In the genomic region with DNA sequence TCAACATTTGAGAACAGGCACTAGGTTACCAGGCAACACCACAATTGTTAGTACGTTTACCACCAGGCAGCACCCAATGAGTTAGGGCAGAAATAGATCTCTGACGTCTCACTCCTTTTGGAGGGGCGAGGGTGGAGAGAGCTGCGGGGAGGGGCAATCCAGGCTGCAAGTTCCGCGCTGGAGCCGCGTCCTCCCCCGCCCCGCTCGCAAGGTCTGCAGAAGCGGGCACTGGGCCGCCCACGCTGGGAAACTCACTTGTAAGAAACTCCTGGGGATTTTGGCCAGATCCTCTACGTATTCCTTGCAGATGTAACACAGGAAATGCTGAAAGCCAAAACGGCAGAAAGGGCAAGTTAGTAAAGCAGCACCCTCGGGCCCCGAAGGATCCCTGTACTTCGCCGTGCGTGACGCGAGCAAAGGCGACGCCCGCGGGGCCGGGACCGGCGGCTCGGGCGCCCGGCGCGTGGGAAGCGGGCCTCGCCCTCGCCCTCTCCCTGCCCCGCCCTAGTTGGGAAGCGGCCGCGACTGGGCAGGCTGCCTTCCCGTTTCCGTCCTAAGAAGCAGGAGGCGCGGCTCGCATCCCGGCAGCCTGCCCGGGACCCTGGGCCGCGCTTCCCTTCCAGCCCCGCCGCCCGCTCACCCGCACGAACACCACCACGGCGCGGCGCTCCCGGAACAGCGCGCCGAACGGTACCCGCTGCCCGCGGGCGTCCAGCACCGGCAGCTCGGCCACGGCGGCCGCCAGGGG, we compare ENCODE assay signal across 8 cellular contexts. TPM values are rescaled to one million over a fixed set of nuclear protein-coding genes. Genes with fewer than 3 reads are reported as not detected.
DNase-seq lines count a peak whose midpoint lies in the region; ATAC-seq and TF ChIP-seq lines count a peak whose summit lies in the region.

No MANE protein-coding gene starts in this region.

- H3K9me3 Mint-ChIP-seq in CD14-positive monocyte: peaks cover 0 to 1% (median 0%) of the 10 kb centered on the region in 7 donors
- H3K9me3 Mint-ChIP-seq in activated T-helper 17 cell treated with anti-CD3 and anti-CD28 coated beads, Interleukin-2, amount 50 U/mL, for 72 hours: no peaks in the 10 kb centered on the region
- no peaks in the 10 kb centered on the region for H3K9me3 Mint-ChIP-seq in naive thymus-derived CD4-positive, alpha-beta T cell

- ATAC-seq in GM19467 (IDR thresholded peaks at IDR 0.05; ENCODE audit: unreplicated experiment): peak; percentile 38
- ATAC-seq in activated T-helper 17 cell treated with anti-CD3 and anti-CD28 coated beads, Interleukin-2, amount 50 U/mL, for 72 hours (replicated peaks): peak; percentile 63
- peak; percentile 89 for ATAC-seq in naive thymus-derived CD4-positive, alpha-beta T cell

- peak overlapping the region; percentile 73; the same call in 1 of the 2 replicates for H3K9ac ChIP-seq in HUES48 (ENCODE audit: low read depth, low read length)

- TF ChIP-seq CTCF in CD14-positive monocyte (IDR thresholded peaks at IDR 0.05) (no peak), Peyer's patch (IDR thresholded peaks at IDR 0.05) (peak in 3 of 6 experiments; percentile 44 to 53 (median 46)), fibroblast of mammary gland (conservative IDR thresholded peaks at IDR 0.05; ENCODE audit: control insufficient read depth, insufficient read depth, low read depth, low read length) (no peak)

- H3K4me1 ChIP-seq in HUES48 (ENCODE audit: control insufficient read depth, insufficient read depth, low read length) (0 out of 2 replicates have a peak, but pooled peaks cover 6% of the 10 kb centered on the region), Peyer's patch (peaks cover 0 to 6% (median 0%) of the 10 kb centered on the region in 4 donors)
- H3K4me1 ChIP-seq in naive thymus-derived CD4-positive, alpha-beta T cell (ENCODE audit: control insufficient read depth in 2 of 2, insufficient read depth in 2 of 2, low read length in 2 of 2): peaks cover 0 to 14% of the 10 kb centered on the region in 2 donors

- intact Hi-C loops in CD14-positive monocyte (cut with micrococcal nuclease): loop anchor here (5.0 to 10.0 kb wide), 4 partner anchors 90 to 240 kb away; a partner anchor contains a TSS
- intact Hi-C loops in naive thymus-derived CD4-positive, alpha-beta T cell (cut with micrococcal nuclease): loop anchor here (1.0 to 10.0 kb wide), 13 partner anchors 32 to 1928 kb away; a partner anchor contains a TSS

- POLR2A ChIA-PET in naive thymus-derived CD4-positive, alpha-beta T cell (lab: Charles Lee): no interaction called here

- H3K36me3 Mint-ChIP-seq in CD14-positive monocyte: peaks cover 20 to 24% of the 10 kb centered on the region in 2 donors
- H3K36me3 Mint-ChIP-seq in activated T-helper 17 cell treated with anti-CD3 and anti-CD28 coated beads, Interleukin-2, amount 50 U/mL, for 72 hours (ENCODE audit: low read depth): peaks cover 25% of the 10 kb centered on the region
- H3K36me3 Mint-ChIP-seq in naive thymus-derived CD4-positive, alpha-beta T cell: peaks cover 0 to 11% (median 0%) of the 10 kb centered on the region in 5 donors

- H3K36me3 ChIP-seq in HUES48 (ENCODE audit: control insufficient read depth, insufficient read depth, low read length) (peaks cover 6% of the 10 kb centered on the region; the same call in 1 of the 2 replicates), Peyer's patch (peaks cover 0 to 18% (median 0%) of the 10 kb centered on the region in 3 donors)
- H3K36me3 ChIP-seq in naive thymus-derived CD4-positive, alpha-beta T cell (ENCODE audit: control insufficient read depth in 2 of 3, insufficient read depth in 3 of 3, low read length in 3 of 3): peaks cover 0 to 4% (median 0%) of the 10 kb centered on the region in 3 experiments

- H3K4me1 Mint-ChIP-seq in CD14-positive monocyte: peaks cover 15% of the 10 kb centered on the region
- peaks cover 4% of the 10 kb centered on the region for H3K4me1 Mint-ChIP-seq in activated T-helper 17 cell treated with anti-CD3 and anti-CD28 coated beads, Interleukin-2, amount 50 U/mL, for 72 hours
- peaks cover 0 to 33% (median 21%) of the 10 kb centered on the region in 7 donors for H3K4me1 Mint-ChIP-seq in naive thymus-derived CD4-positive, alpha-beta T cell

- H3K27me3 ChIP-seq in HUES48 (ENCODE audit: control insufficient read depth, insufficient read depth, low read length) (no peaks in the 10 kb centered on the region), Peyer's patch (no peaks in the 10 kb centered on the region)
- H3K27me3 ChIP-seq in naive thymus-derived CD4-positive, alpha-beta T cell (ENCODE audit: control insufficient read depth in 2 of 2, insufficient read depth in 2 of 2, low read length in 2 of 2): no peaks in the 10 kb centered on the region

- TF ChIP-seq POLR2A in Peyer's patch (IDR thresholded peaks at IDR 0.05): peak; percentile 29 to 62

- DNase-seq in CD14-positive monocyte (ENCODE audit: low spot score): peak; percentile 64
- DNase-seq in Peyer's patch: peak; percentile 63 to 84 (median 80)
- peak; percentile 93 for DNase-seq in fibroblast of mammary gland (ENCODE audit: low read depth)
- peak; percentile 65 to 94 (median 86) for DNase-seq in naive thymus-derived CD4-positive, alpha-beta T cell
- DNase-seq in stimulated activated CD8-positive, alpha-beta memory T cell treated with anti-CD3 and anti-CD28 coated beads, Interleukin-7, amount 100 ng/mL, for 48 hours (ENCODE audit: extremely low read depth in 1 of 2, low read depth in 1 of 2): peak; percentile 26 to 37

- CTCF ChIA-PET in naive thymus-derived CD4-positive, alpha-beta T cell (lab: Charles Lee): interaction anchor here (1.1 kb wide), 1 partner anchor 32 kb away, joined by 3 read pairs; no protein-coding TSS in a partner anchor

- H3K4me3 ChIP-seq in HUES48 (ENCODE audit: low read depth, low read length): peak overlapping the region; percentile 87
- peak overlapping the region; percentile 55 to 95 (median 82) for H3K4me3 ChIP-seq in Peyer's patch
- H3K4me3 ChIP-seq in fibroblast of mammary gland (ENCODE audit: control insufficient read depth, low read depth, low read length): peak overlapping the region; percentile 62
- peak overlapping the region; percentile 62 for H3K4me3 ChIP-seq in naive thymus-derived CD4-positive, alpha-beta T cell (ENCODE audit: low read length)

- peaks cover 0 to 4% (median 1%) of the 10 kb centered on the region in 3 donors for H3K27me3 Mint-ChIP-seq in CD14-positive monocyte (ENCODE audit: low read depth in 3 of 3)
- H3K27me3 Mint-ChIP-seq in activated T-helper 17 cell treated with anti-CD3 and anti-CD28 coated beads, Interleukin-2, amount 50 U/mL, for 72 hours: no peaks in the 10 kb centered on the region
- peaks cover 0 to 23% (median 0%) of the 10 kb centered on the region in 5 donors for H3K27me3 Mint-ChIP-seq in naive thymus-derived CD4-positive, alpha-beta T cell

- H3K4me3 Mint-ChIP-seq in CD14-positive monocyte: peak overlapping the region; percentile 87 to 95
- H3K4me3 Mint-ChIP-seq in activated T-helper 17 cell treated with anti-CD3 and anti-CD28 coated beads, Interleukin-2, amount 50 U/mL, for 72 hours: peak overlapping the region; percentile 83
- peak overlapping the region; percentile 88 to 98 (median 93) for H3K4me3 Mint-ChIP-seq in naive thymus-derived CD4-positive, alpha-beta T cell

- peak overlapping the region; percentile 91 to 97 (median 95) for H3K27ac Mint-ChIP-seq in CD14-positive monocyte
- peak overlapping the region; percentile 88 for H3K27ac Mint-ChIP-seq in activated T-helper 17 cell treated with anti-CD3 and anti-CD28 coated beads, Interleukin-2, amount 50 U/mL, for 72 hours
- peak overlapping the region; percentile 88 to 98 (median 97) for H3K27ac Mint-ChIP-seq in naive thymus-derived CD4-positive, alpha-beta T cell

- H3K27ac ChIP-seq in HUES48 (ENCODE audit: low read depth, low read length) (peak overlapping the region; percentile 70), Peyer's patch (peak overlapping the region; percentile 89 to 99 (median 94))
- H3K27ac ChIP-seq in naive thymus-derived CD4-positive, alpha-beta T cell (ENCODE audit: low read depth, low read length): peak overlapping the region; percentile 87

- H3K9me3 ChIP-seq in HUES48 (ENCODE audit: control insufficient read depth, insufficient read depth, low read length) (no peaks in the 10 kb centered on the region), Peyer's patch (no peaks in the 10 kb centered on the region)
- H3K9me3 ChIP-seq in naive thymus-derived CD4-positive, alpha-beta T cell (ENCODE audit: control insufficient read depth in 2 of 3, low read length in 3 of 3): no peaks in the 10 kb centered on the region

RNA-seq across cellular contexts. Expression of a gene that starts 0.5 kb away (rescaled TPM):
- 10 to 100 TPM in 1 of 2 donors, 1 to 10 TPM in 1; 9.2 to 14.6 TPM for polyA plus RNA-seq in CD14-positive monocyte
- 1 to 10 TPM; 5.1 to 8.3 (median 5.7) TPM for total RNA-seq in Peyer's patch
- 10 to 100 TPM; 12.7 to 18.7 TPM for total RNA-seq in activated T-helper 17 cell treated with anti-CD3 and anti-CD28 coated beads, Interleukin-2, amount 50 U/mL, for 72 hours
- 10 to 100 TPM in 2 of 5 experiments, 1 to 10 TPM in 3; 4.8 to 20.9 (median 7.3) TPM for total RNA-seq in naive thymus-derived CD4-positive, alpha-beta T cell
- polyA plus RNA-seq in naive thymus-derived CD4-positive, alpha-beta T cell: 1 to 10 TPM; 3.4 to 4.8 TPM

RNA-seq across cellular contexts. Expression of a gene that starts 35.0 kb away (rescaled TPM):
- under 1 TPM; 0.44 to 0.47 TPM for polyA plus RNA-seq in CD14-positive monocyte
- total RNA-seq in Peyer's patch: 10 to 100 TPM; 23.9 to 36.6 (median 35.7) TPM
- 1 to 10 TPM; 2.4 to 6.5 TPM for total RNA-seq in activated T-helper 17 cell treated with anti-CD3 and anti-CD28 coated beads, Interleukin-2, amount 50 U/mL, for 72 hours
- total RNA-seq in naive thymus-derived CD4-positive, alpha-beta T cell: 10 to 100 TPM in 2 of 5 experiments, 1 to 10 TPM in 2, under 1 TPM in 1; 0.41 to 16.5 (median 9.4) TPM
- polyA plus RNA-seq in naive thymus-derived CD4-positive, alpha-beta T cell: 10 to 100 TPM in 1 of 2 donors, 1 to 10 TPM in 1; 9.3 to 11.0 TPM

Comparison
In these comparisons a context has a peak if more than half of its experiments do, and no peak if none do; other contexts are left out.
1. Peak in every context shown above with its lines: DNase-seq, ATAC-seq, H3K4me3 ChIP-seq and H3K27ac ChIP-seq.
2. DNase-seq: peak in every context shown above with its lines; median percentile 93 in fibroblast of mammary gland; 86 in naive thymus-derived CD4-positive, alpha-beta T cell; 80 in Peyer's patch; 64 in CD14-positive monocyte; 32 in stimulated activated CD8-positive, alpha-beta memory T cell treated with anti-CD3 and anti-CD28 coated beads, Interleukin-7, amount 100 ng/mL, for 48 hours.
3. ATAC-seq: peak in every context shown above with its lines; median percentile 89 in naive thymus-derived CD4-positive, alpha-beta T cell; 63 in activated T-helper 17 cell treated with anti-CD3 and anti-CD28 coated beads, Interleukin-2, amount 50 U/mL, for 72 hours; 38 in GM19467.